In the genomic region with DNA sequence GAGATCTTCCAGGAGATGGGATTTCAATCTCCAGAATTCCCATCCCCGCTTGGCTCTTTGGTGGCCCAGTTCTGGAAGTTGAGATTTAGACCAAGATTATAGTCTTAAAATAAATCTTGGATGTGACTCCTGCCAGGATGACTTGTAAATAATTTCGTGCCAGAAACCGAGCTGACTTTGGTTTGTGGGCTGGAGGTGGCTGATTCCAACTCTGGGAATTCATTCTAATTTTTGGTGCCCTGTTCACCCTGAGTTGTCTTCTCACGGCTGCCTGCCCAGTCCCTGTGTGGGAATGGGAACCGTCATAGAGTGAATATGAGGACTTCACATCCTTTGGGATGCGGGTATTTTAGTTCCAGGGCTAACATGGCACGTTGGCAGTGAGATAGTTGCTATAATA, we compare ENCODE assay signal across 16 cellular contexts.
DNase-seq lines count a peak whose midpoint lies in the region; ATAC-seq, FAIRE-seq and TF ChIP-seq lines count a peak whose summit lies in the region.
"Had no signal": no experiment of that assay in that cellular context is flagged by ENCODE, and none has a peak within 500 bp of the region (broad histone marks: within the 10 kb centered on the region; RNA-seq: fewer than 3 reads in every experiment).

No MANE protein-coding gene starts in this region.

- no peaks in the 10 kb centered on the region for H3K9me3 ChIP-seq in BLaER1
- H3K9me3 ChIP-seq in astrocyte (ENCODE audit: insufficient read depth, low read depth, low read length): no peaks in the 10 kb centered on the region
- no peaks in the 10 kb centered on the region for H3K9me3 ChIP-seq in osteoblast (ENCODE audit: low read depth, low read length)
- H3K9me3 ChIP-seq: BE2C, HAP-1 had no signal

- FAIRE-seq in astrocyte (lab: Jason Lieb, UNC): no peak
- FAIRE-seq: GM19239 had no signal

- H3K27ac Mint-ChIP-seq in astrocyte (ENCODE audit: unreplicated experiment): no peak overlapping the region
- H3K27ac Mint-ChIP-seq in activated naive CD4-positive, alpha-beta T cell treated with anti-CD3 and anti-CD28 coated beads, Interleukin-2, amount 10 ng/mL, durations not matched to agents 7 days and 5 days: no peak overlapping the region

- TF ChIP-seq CTCF in astrocyte (IDR thresholded peaks at IDR 0.05; ENCODE audit: insufficient read depth, low read depth, low read length) (no peak), osteoblast (IDR thresholded peaks at IDR 0.05; ENCODE audit: extremely low read depth, low read depth, low read length) (no peak)

- H3K27me3 ChIP-seq in BLaER1: no peaks in the 10 kb centered on the region
- no peaks in the 10 kb centered on the region for H3K27me3 ChIP-seq in astrocyte (ENCODE audit: insufficient read depth, low read length)
- no peaks in the 10 kb centered on the region for H3K27me3 ChIP-seq in osteoblast (ENCODE audit: insufficient read depth, low read length)
- H3K27me3 ChIP-seq: BE2C had no signal

- H2AFZ ChIP-seq in astrocyte (ENCODE audit: low read depth, low read length) (no peak overlapping the region), osteoblast (ENCODE audit: low read length) (no peak overlapping the region)
- H2AFZ ChIP-seq: PC-9 had no signal

- H3K36me3 ChIP-seq in BLaER1 (no peaks in the 10 kb centered on the region), astrocyte (ENCODE audit: insufficient read depth, low read length) (no peaks in the 10 kb centered on the region), osteoblast (ENCODE audit: insufficient read depth, low read length) (no peaks in the 10 kb centered on the region)
- H3K36me3 ChIP-seq: BE2C, HAP-1 had no signal

- H3K79me2 ChIP-seq in astrocyte (ENCODE audit: insufficient read depth, low read length) (peaks cover 94% of the 10 kb centered on the region), osteoblast (ENCODE audit: insufficient read depth, low read length) (peaks cover 88% of the 10 kb centered on the region)

- H4K20me1 ChIP-seq in BLaER1 (peaks cover 100% of the 10 kb centered on the region), astrocyte (ENCODE audit: insufficient read depth, low read length) (peaks cover 87% of the 10 kb centered on the region), osteoblast (ENCODE audit: insufficient read depth, low read length) (peaks cover 5% of the 10 kb centered on the region)

- H3K27ac ChIP-seq in BLaER1 (no peak overlapping the region), astrocyte (ENCODE audit: low read depth, low read length) (no peak overlapping the region), osteoblast (ENCODE audit: low read depth, low read length) (peak overlapping the region; percentile 79)
- H3K27ac ChIP-seq: PC-9 had no signal

- H3K4me1 Mint-ChIP-seq in astrocyte (ENCODE audit: low read depth, unreplicated experiment): peaks cover 39% of the 10 kb centered on the region
- H3K4me1 Mint-ChIP-seq in activated naive CD4-positive, alpha-beta T cell treated with anti-CD3 and anti-CD28 coated beads, Interleukin-2, amount 10 ng/mL, durations not matched to agents 7 days and 5 days: peaks cover 58% of the 10 kb centered on the region

- H3K4me2 ChIP-seq in BLaER1 (peak overlapping the region; percentile 72; the same call in 1 of the 2 replicates), astrocyte (ENCODE audit: low read length) (no peak overlapping the region), osteoblast (ENCODE audit: insufficient read depth, low read length) (peak overlapping the region; percentile 53)
- H3K4me2 ChIP-seq: PC-9 had no signal

- H3K9me3 Mint-ChIP-seq in astrocyte (ENCODE audit: unreplicated experiment): no peaks in the 10 kb centered on the region
- no peaks in the 10 kb centered on the region for H3K9me3 Mint-ChIP-seq in activated naive CD4-positive, alpha-beta T cell treated with anti-CD3 and anti-CD28 coated beads, Interleukin-2, amount 10 ng/mL, durations not matched to agents 7 days and 5 days

- H3K9ac ChIP-seq in BLaER1 (no peak overlapping the region), astrocyte (ENCODE audit: low read length) (no peak overlapping the region)

- H3K4me3 Mint-ChIP-seq in astrocyte (ENCODE audit: unreplicated experiment): no peak overlapping the region
- no peak overlapping the region for H3K4me3 Mint-ChIP-seq in activated naive CD4-positive, alpha-beta T cell treated with anti-CD3 and anti-CD28 coated beads, Interleukin-2, amount 10 ng/mL, durations not matched to agents 7 days and 5 days

- H3K4me3 ChIP-seq in BLaER1 (no peak overlapping the region), astrocyte (ENCODE audit: insufficient read depth, low read depth, low read length) (no peak overlapping the region), osteoblast (ENCODE audit: insufficient read depth, low read length) (no peak overlapping the region)
- H3K4me3 ChIP-seq: HAP-1, PC-9 had no signal

- no peaks in the 10 kb centered on the region for H3K27me3 Mint-ChIP-seq in astrocyte (ENCODE audit: low read depth, unreplicated experiment)
- no peaks in the 10 kb centered on the region for H3K27me3 Mint-ChIP-seq in activated naive CD4-positive, alpha-beta T cell treated with anti-CD3 and anti-CD28 coated beads, Interleukin-2, amount 10 ng/mL, durations not matched to agents 7 days and 5 days

- H3K4me1 ChIP-seq in BLaER1 (peaks cover 97% of the 10 kb centered on the region), astrocyte (ENCODE audit: insufficient read depth, low read length) (peaks cover 9% of the 10 kb centered on the region), osteoblast (ENCODE audit: insufficient read depth, low read length) (peaks cover 33% of the 10 kb centered on the region)

- CTCF ChIA-PET in activated naive CD4-positive, alpha-beta T cell treated with anti-CD3 and anti-CD28 coated beads, Interleukin-2, amount 10 ng/mL, durations not matched to agents 7 days and 5 days (lab: Charles Lee): no interaction called here

- no peaks in the 10 kb centered on the region for H3K36me3 Mint-ChIP-seq in astrocyte (ENCODE audit: low read depth, unreplicated experiment)
- H3K36me3 Mint-ChIP-seq in activated naive CD4-positive, alpha-beta T cell treated with anti-CD3 and anti-CD28 coated beads, Interleukin-2, amount 10 ng/mL, durations not matched to agents 7 days and 5 days: peaks cover 25% of the 10 kb centered on the region

- DNase-seq in GM04504 (ENCODE audit: low read depth): peak; percentile 68
- DNase-seq in astrocyte (ENCODE audit: low read depth): peak; percentile 54
- peak; percentile 35 for DNase-seq in osteoblast (ENCODE audit: insufficient read length, low spot score, missing footprints)
- no peak for DNase-seq in DMS53 treated with DMSO at 0.1 percent for 48 hours (lab: John Stamatoyannopoulos, UW; ENCODE audit: unreplicated experiment)
- no peak for DNase-seq in C1 segment of cervical spinal cord (lab: John Stamatoyannopoulos, UW)
- DNase-seq in activated naive CD4-positive, alpha-beta T cell treated with anti-CD3 and anti-CD28 coated beads, Interleukin-2, amount 10 ng/mL, durations not matched to agents 7 days and 5 days: no peak
- DNase-seq: KBM-7, NCI-H1092, NCI-H510A treated with DMSO at 0.1 percent for 48 hours, PC-9, SW 1271 had no signal

- ATAC-seq in HG03135 (IDR thresholded peaks at IDR 0.05; ENCODE audit: unreplicated experiment): no peak

Comparison
In these comparisons a context has a peak if more than half of its experiments do, and no peak if none do; other contexts are left out.
1. DNase-seq: peak in GM04504 (single experiment), astrocyte (single experiment) and osteoblast (single experiment); none in DMS53 treated with DMSO at 0.1 percent for 48 hours (single experiment), C1 segment of cervical spinal cord (0 of 14) and activated naive CD4-positive, alpha-beta T cell treated with anti-CD3 and anti-CD28 coated beads, Interleukin-2, amount 10 ng/mL, durations not matched to agents 7 days and 5 days (single experiment).